Comparison of ENCODE assay signal across 9 cellular contexts in the genomic region with DNA sequence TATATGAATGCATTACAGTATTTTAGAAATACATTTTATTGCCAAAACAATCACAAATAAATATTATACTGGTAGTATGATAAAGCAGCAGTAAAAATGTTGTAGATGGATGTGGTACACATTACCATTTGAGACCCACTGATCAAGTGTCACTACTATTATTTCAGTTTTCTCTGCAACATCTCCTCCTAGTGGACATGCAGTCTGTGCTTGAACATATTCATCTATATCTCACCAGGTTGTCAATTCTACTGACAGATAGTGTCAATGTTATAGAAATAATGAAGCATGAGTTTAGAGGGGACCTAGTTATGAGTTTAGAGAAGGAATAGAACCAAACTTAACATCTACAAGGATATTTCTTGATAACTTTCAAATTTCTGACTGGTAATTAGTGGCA. TPM values are rescaled to one million over a fixed set of nuclear protein-coding genes. Genes with fewer than 3 reads are reported as not detected.
A peak's percentile ranks its signal among the peaks of the same experiment; 100 is the strongest.
DNase-seq lines count a peak whose midpoint lies in the region; ATAC-seq and TF ChIP-seq lines count a peak whose summit lies in the region.
"Had no signal": no experiment of that assay in that cellular context is flagged by ENCODE, and none has a peak within 500 bp of the region (broad histone marks: within the 10 kb centered on the region; RNA-seq: fewer than 3 reads in every experiment).

No MANE protein-coding gene starts in this region.

- H3K4me3 ChIP-seq in H7 (ENCODE audit: insufficient read depth, low read depth, low read length) = no peak overlapping the region
- no peak overlapping the region for H3K4me3 ChIP-seq in SU-DHL-6 (ENCODE audit: insufficient read depth, low read length, poor library complexity, severe bottlenecking)
- no peak overlapping the region for H3K4me3 ChIP-seq in left lung
- no peak overlapping the region for H3K4me3 ChIP-seq in esophagus muscularis mucosa

- peak; percentile 86 for TF ChIP-seq CTCF in C4-2B (conservative IDR thresholded peaks at IDR 0.05)
- TF ChIP-seq CTCF in SU-DHL-6 (IDR thresholded peaks at IDR 0.05; ENCODE audit: insufficient read depth, low read length, poor library complexity, severe bottlenecking) = peak; percentile 47
- TF ChIP-seq CTCF in left lung (IDR thresholded peaks at IDR 0.05) = peak in 1 of 2 donors; percentile 17
- peak in 1 of 3 experiments; percentile 20 for TF ChIP-seq CTCF in esophagus muscularis mucosa (IDR thresholded peaks at IDR 0.05)

- H3K27me3 ChIP-seq in H7 (ENCODE audit: control insufficient read depth, insufficient read depth, low read length) = no peaks in the 10 kb centered on the region
- no peaks in the 10 kb centered on the region for H3K27me3 ChIP-seq in SU-DHL-6 (ENCODE audit: low read length)
- H3K27me3 ChIP-seq in left lung = no peaks in the 10 kb centered on the region
- no peaks in the 10 kb centered on the region for H3K27me3 ChIP-seq in esophagus muscularis mucosa

- H3K27ac ChIP-seq in C4-2B (no peak overlapping the region), SU-DHL-6 (ENCODE audit: low read depth, low read length) (no peak overlapping the region), left lung (no peak overlapping the region), esophagus muscularis mucosa (replicated peaks in 1 of 4) (no peak overlapping the region)
- H3K27ac ChIP-seq: epithelial cell of prostate had no signal

- no peak overlapping the region for H2AFZ ChIP-seq in SU-DHL-6 (ENCODE audit: low read depth, low read length, severe bottlenecking)

- no peaks in the 10 kb centered on the region for H3K9me2 ChIP-seq in SU-DHL-6 (replicated peaks; ENCODE audit: insufficient read depth, low read length)

- no peaks in the 10 kb centered on the region for H3K79me2 ChIP-seq in SU-DHL-6 (ENCODE audit: insufficient read depth, low read length)

- no peaks in the 10 kb centered on the region for H3F3A ChIP-seq in SU-DHL-6 (ENCODE audit: insufficient read depth)

- ATAC-seq in left lung = no peak
- no peak for ATAC-seq in GM19351 (IDR thresholded peaks at IDR 0.05; ENCODE audit: unreplicated experiment)

- H3K9me3 ChIP-seq in SU-DHL-6 (ENCODE audit: insufficient read depth, low read length) = no peaks in the 10 kb centered on the region
- peaks cover 0 to 9% of the 10 kb centered on the region in 2 donors for H3K9me3 ChIP-seq in left lung
- H3K9me3 ChIP-seq in esophagus muscularis mucosa = no peaks in the 10 kb centered on the region

- TF ChIP-seq EP300 in esophagus muscularis mucosa (IDR thresholded peaks at IDR 0.05) = no peak

- no peaks in the 10 kb centered on the region; the same call in 1 of the 2 replicates for H3K36me3 ChIP-seq in H7 (replicated peaks; ENCODE audit: control insufficient read depth, insufficient read depth, low read length)
- H3K36me3 ChIP-seq in SU-DHL-6 (ENCODE audit: low read length) = no peaks in the 10 kb centered on the region
- H3K36me3 ChIP-seq in left lung = peaks cover 0 to 6% of the 10 kb centered on the region in 2 donors
- peaks cover 0 to 14% (median 7%) of the 10 kb centered on the region in 4 donors for H3K36me3 ChIP-seq in esophagus muscularis mucosa

- H3K4me1 ChIP-seq in left lung (no peaks in the 10 kb centered on the region), esophagus muscularis mucosa (no peaks in the 10 kb centered on the region)

- no peak for TF ChIP-seq POLR2A in esophagus muscularis mucosa (IDR thresholded peaks at IDR 0.05; ENCODE audit: low read depth)

- no peak overlapping the region for H3K4me2 ChIP-seq in SU-DHL-6 (ENCODE audit: low read depth, low read length, poor library complexity, severe bottlenecking)

- intact Hi-C loops in left lung (cut with DNase I) (no loop called here), esophagus muscularis mucosa (cut with DNase I) (no loop called here)

- H4K20me1 ChIP-seq in SU-DHL-6 (ENCODE audit: low read depth, low read length) = no peaks in the 10 kb centered on the region

- H3K9ac ChIP-seq in SU-DHL-6 (ENCODE audit: low read length) = no peak overlapping the region

- DNase-seq in H7 = peak; percentile 50
- DNase-seq in iris pigment epithelial cell (ENCODE audit: low read depth) = peak; percentile 20
- DNase-seq in left lung = no peak
- no peak for DNase-seq in NCI-H2029 (lab: John Stamatoyannopoulos, UW)
- DNase-seq in esophagus muscularis mucosa (ENCODE audit: extremely low spot score) = no peak

RNA-seq across cellular contexts. Expression of a gene that starts 39.2 kb away (rescaled TPM):
- total RNA-seq in H7 (2014; rRNA removed; shearing (Covaris generic)) = 2.2 and 2.6 TPM in 2 replicates
- total RNA-seq in left lung = 10 to 100 TPM; 10.9 to 15.0 TPM
- total RNA-seq in esophagus muscularis mucosa = 1 to 10 TPM; 1.2 to 7.0 (median 5.3) TPM

Comparison
In these comparisons a context has a peak if more than half of its experiments do, and no peak if none do; other contexts are left out.
1. DNase-seq: peak in H7 (single experiment) and iris pigment epithelial cell (single experiment); none in left lung (0 of 2), NCI-H2029 (single experiment) and esophagus muscularis mucosa (single experiment).